1 cellular context compared by ENCODE assay signal in the genomic region with DNA sequence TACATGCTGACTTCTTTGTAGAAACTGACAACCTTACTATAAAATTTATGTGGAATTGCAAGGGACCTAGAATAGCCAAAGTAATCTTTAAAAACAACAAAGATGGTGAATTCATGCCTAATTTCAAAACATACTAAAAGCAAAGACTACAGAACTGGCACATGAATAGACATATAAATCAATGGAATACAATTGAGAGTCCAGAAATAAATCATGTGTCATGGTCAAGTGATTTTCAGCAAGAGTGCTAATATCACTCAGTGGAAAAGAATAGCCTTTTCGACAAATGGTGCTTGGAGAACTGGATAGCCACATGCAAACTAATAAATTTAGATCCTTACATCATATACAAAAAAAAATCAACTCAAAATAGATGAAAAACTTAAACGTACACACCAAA.
TF ChIP-seq lines count a peak whose summit lies in the region.

No MANE protein-coding gene starts in this region.

TF ChIP-seq in HEK293, 187 proteins besides CTCF, POLR2A, EP300 and RAD21 (continued from another document):
- TF ChIP-seq, protein P1, sequence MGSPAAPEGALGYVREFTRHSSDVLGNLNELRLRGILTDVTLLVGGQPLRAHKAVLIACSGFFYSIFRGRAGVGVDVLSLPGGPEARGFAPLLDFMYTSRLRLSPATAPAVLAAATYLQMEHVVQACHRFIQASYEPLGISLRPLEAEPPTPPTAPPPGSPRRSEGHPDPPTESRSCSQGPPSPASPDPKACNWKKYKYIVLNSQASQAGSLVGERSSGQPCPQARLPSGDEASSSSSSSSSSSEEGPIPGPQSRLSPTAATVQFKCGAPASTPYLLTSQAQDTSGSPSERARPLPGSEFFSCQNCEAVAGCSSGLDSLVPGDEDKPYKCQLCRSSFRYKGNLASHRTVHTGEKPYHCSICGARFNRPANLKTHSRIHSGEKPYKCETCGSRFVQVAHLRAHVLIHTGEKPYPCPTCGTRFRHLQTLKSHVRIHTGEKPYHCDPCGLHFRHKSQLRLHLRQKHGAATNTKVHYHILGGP (tag by site-specific recombination; IDR thresholded peaks at IDR 0.05), result peak; percentile 72
